In the genomic region with DNA sequence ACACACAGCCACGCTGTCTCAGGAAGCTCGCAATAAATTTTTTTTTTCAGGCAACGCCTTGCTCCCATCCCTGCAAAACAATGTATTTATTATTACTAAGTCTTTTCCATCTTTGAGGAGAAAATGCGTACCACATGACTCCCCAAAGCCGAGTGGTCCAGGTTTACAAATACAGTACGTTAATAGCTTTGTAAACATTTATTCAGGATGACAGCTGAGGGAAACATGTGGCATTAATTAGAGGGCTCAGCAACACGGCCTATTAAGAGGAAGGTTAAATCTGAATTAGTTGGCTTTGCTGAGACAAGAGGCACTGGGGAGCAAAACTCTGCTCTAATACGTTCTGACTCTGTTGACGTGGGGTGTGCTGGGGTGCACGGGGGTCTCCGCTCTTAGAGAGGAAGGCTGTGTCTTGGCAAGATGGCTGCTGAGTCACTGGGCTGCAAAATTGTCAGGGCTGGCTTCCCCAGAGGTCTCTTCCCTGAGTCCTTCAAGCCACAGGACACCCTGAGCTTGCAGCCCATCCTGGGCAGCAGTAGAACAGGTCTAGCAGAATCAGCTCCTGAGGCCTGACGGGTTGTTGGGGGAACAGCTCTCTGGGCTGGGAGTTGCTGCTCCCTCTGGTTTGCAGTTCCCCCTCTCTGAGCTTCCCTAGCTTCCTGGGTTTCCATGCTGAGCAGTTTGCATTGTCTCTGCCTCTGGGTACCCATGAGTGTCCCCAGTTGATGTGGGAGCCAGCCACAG, we compare ENCODE assay signal across 1 cellular context.
TF ChIP-seq lines count a peak whose summit lies in the region.

No MANE protein-coding gene starts in this region.

TF ChIP-seq in SK-N-SH, 30 proteins besides CTCF, POLR2A, EP300 and RAD21 (continued from another document):
- TF ChIP-seq, protein P1, sequence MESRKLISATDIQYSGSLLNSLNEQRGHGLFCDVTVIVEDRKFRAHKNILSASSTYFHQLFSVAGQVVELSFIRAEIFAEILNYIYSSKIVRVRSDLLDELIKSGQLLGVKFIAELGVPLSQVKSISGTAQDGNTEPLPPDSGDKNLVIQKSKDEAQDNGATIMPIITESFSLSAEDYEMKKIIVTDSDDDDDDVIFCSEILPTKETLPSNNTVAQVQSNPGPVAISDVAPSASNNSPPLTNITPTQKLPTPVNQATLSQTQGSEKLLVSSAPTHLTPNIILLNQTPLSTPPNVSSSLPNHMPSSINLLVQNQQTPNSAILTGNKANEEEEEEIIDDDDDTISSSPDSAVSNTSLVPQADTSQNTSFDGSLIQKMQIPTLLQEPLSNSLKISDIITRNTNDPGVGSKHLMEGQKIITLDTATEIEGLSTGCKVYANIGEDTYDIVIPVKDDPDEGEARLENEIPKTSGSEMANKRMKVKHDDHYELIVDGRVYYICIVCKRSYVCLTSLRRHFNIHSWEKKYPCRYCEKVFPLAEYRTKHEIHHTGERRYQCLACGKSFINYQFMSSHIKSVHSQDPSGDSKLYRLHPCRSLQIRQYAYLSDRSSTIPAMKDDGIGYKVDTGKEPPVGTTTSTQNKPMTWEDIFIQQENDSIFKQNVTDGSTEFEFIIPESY (IDR thresholded peaks at IDR 0.05; ENCODE audit: borderline replicate concordance, low read depth): no peak
